18 cellular contexts compared by ENCODE assay signal in the genomic region with DNA sequence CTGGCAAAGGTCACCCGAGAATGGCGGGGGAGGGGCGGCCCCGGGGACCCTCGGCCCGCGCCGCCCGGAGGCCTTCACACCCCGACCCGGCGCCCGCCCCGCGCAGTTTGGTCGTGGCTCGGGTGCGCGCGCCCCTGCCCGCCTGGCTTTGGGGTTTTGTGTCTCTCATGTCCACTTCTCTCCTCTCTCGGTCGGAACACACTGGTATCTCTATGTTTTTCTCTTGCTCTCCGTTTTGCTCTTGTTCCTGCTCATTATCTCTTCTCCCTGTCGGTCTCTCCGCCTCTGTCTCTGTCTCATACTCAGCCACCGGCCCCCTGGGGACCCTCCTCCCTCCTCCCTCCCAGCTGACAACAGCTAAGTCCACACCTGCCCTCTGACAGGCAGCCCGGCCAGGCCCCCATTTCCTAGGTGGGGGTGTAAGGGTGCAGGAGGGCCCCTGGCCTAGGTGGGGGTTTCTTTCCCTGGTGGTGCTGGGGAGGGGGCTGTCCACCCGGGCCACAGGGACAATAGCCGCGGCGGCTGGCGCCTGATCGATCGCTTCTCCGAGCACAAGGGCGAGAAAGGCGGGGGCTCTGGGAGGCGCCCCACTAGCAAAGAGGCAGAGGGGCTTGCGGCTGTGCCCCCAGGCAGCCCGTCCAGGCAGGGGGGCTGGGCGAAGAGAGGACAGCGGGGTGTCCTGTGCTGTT. TPM values are rescaled to one million over a fixed set of nuclear protein-coding genes. Genes with fewer than 3 reads are reported as not detected.
DNase-seq lines count a peak whose midpoint lies in the region; ATAC-seq, FAIRE-seq and TF ChIP-seq lines count a peak whose summit lies in the region.
"Had no signal": no experiment of that assay in that cellular context is flagged by ENCODE, and none has a peak within 500 bp of the region (broad histone marks: within the 10 kb centered on the region; RNA-seq: fewer than 3 reads in every experiment).

No MANE protein-coding gene starts in this region.

- dilution Hi-C loops in endothelial cell of umbilical vein (cut with MboI; ENCODE audit: extremely low pct_ligation_motif_present, low sequenced_read_pairs): no loop called here

- intact Hi-C loops in endothelial cell of umbilical vein (cut with micrococcal nuclease) (no loop called here), Right ventricle myocardium superior (cut with DNase I) (no loop called here)

- peak overlapping the region; percentile 81 for H2BK15ac ChIP-seq in neuronal stem cell (ENCODE audit: low read length)
- H2BK15ac ChIP-seq in mesendoderm (replicated peaks; ENCODE audit: low read depth): no peak overlapping the region

- CTCF ChIA-PET in activated naive CD4-positive, alpha-beta T cell treated with anti-CD3 and anti-CD28 coated beads, Interleukin-2, amount 10 ng/mL, durations not matched to agents 7 days and 5 days (lab: Charles Lee): no interaction called here
- CTCF ChIA-PET in endothelial cell of umbilical vein (lab: Charles Lee): interaction anchor here (0.7 to 1.0 kb wide), 3 partner anchors 9 to 83 kb away, joined by 3 to 4 read pairs (median 3); no protein-coding TSS in a partner anchor

- H3K4me1 Mint-ChIP-seq in activated naive CD4-positive, alpha-beta T cell treated with anti-CD3 and anti-CD28 coated beads, Interleukin-2, amount 10 ng/mL, durations not matched to agents 7 days and 5 days: peaks cover 8% of the 10 kb centered on the region

- H3K27ac Mint-ChIP-seq in activated naive CD4-positive, alpha-beta T cell treated with anti-CD3 and anti-CD28 coated beads, Interleukin-2, amount 10 ng/mL, durations not matched to agents 7 days and 5 days: peak overlapping the region; percentile 53

- H3K4me2 ChIP-seq in endothelial cell of umbilical vein (ENCODE audit: insufficient read depth, low read length): no peak overlapping the region
- peak overlapping the region; percentile 54 for H3K4me2 ChIP-seq in neuronal stem cell (ENCODE audit: insufficient read depth, low read length, poor library complexity, severe bottlenecking)
- H3K4me2 ChIP-seq in mesendoderm (ENCODE audit: low read length): no peak overlapping the region

- H2BK5ac ChIP-seq in neuronal stem cell (ENCODE audit: low read length): peak overlapping the region; percentile 53
- no peak overlapping the region for H2BK5ac ChIP-seq in mesendoderm (ENCODE audit: low read length)

- no peak overlapping the region for H3K9ac ChIP-seq in HUES6 (ENCODE audit: low read length)
- no peak overlapping the region for H3K9ac ChIP-seq in endothelial cell of umbilical vein (replicated peaks; ENCODE audit: extremely low read depth, insufficient read depth, low read length)
- peak overlapping the region; percentile 2 for H3K9ac ChIP-seq in neuronal stem cell (ENCODE audit: low read depth, low read length, poor library complexity)
- H3K9ac ChIP-seq in mesendoderm (ENCODE audit: low read length): no peak overlapping the region

- no peaks in the 10 kb centered on the region for H3K36me3 Mint-ChIP-seq in activated naive CD4-positive, alpha-beta T cell treated with anti-CD3 and anti-CD28 coated beads, Interleukin-2, amount 10 ng/mL, durations not matched to agents 7 days and 5 days

- H3K27me3 Mint-ChIP-seq in activated naive CD4-positive, alpha-beta T cell treated with anti-CD3 and anti-CD28 coated beads, Interleukin-2, amount 10 ng/mL, durations not matched to agents 7 days and 5 days: peaks cover 91% of the 10 kb centered on the region

- H3K4ac ChIP-seq in neuronal stem cell (ENCODE audit: low read length): no peak overlapping the region
- H3K4ac ChIP-seq in mesendoderm (ENCODE audit: low read depth, low read length): no peak overlapping the region

- no CpG with 5 or more reads among the region's 43 CpGs for WGBS in neuronal stem cell (ENCODE audit: extremely low coverage in 2 of 2, insufficient read length in 2 of 2, insufficient replicate concordance in 1 of 2), 2 donors
- no CpG with 5 or more reads among the region's 43 CpGs for WGBS in mesendoderm (ENCODE audit: extremely low coverage, insufficient coverage, low lambda C conversion rate)

- peaks cover 2% of the 10 kb centered on the region for H3K79me1 ChIP-seq in neuronal stem cell (ENCODE audit: low read depth, low read length)
- no peaks in the 10 kb centered on the region for H3K79me1 ChIP-seq in mesendoderm (ENCODE audit: low read length)

- H3K14ac ChIP-seq in neuronal stem cell (ENCODE audit: low read length): peak overlapping the region; percentile 71

- no peak for FAIRE-seq in endothelial cell of umbilical vein (lab: Jason Lieb, UNC)
- FAIRE-seq: GM19239 had no signal

- peak overlapping the region; percentile 81 for H2AK5ac ChIP-seq in neuronal stem cell (ENCODE audit: low read depth, low read length)
- H2AK5ac ChIP-seq in mesendoderm (ENCODE audit: low read length): no peak overlapping the region

- H3K56ac ChIP-seq in mesendoderm (ENCODE audit: low read length): no peak overlapping the region

- TF ChIP-seq POLR2A in endothelial cell of umbilical vein (IDR thresholded peaks at IDR 0.05; ENCODE audit: low read depth, low read length): no peak

- H2BK120ac ChIP-seq in neuronal stem cell (ENCODE audit: low read depth, low read length) (no peak overlapping the region), mesendoderm (ENCODE audit: low read depth, low read length) (no peak overlapping the region)

- H3K9me1 ChIP-seq in endothelial cell of umbilical vein (replicated peaks; ENCODE audit: control insufficient read depth, extremely low read depth, insufficient read depth, low read length): no peaks in the 10 kb centered on the region

- no peak overlapping the region for H4K91ac ChIP-seq in neuronal stem cell (ENCODE audit: low read depth, low read length, poor library complexity)

- H4K8ac ChIP-seq in neuronal stem cell (ENCODE audit: low read depth, low read length) (no peak overlapping the region), mesendoderm (ENCODE audit: low read depth, low read length) (no peak overlapping the region)

- H3K4me1 ChIP-seq in HUES6 (ENCODE audit: control insufficient read depth, insufficient read depth, low read length) (peaks cover 15% of the 10 kb centered on the region), endothelial cell of umbilical vein (ENCODE audit: control insufficient read depth, extremely low read depth, insufficient read depth, low read length) (no peaks in the 10 kb centered on the region), neuronal stem cell (ENCODE audit: control insufficient read depth in 2 of 2, insufficient read depth in 1 of 2, low read depth in 1 of 2, low read length in 2 of 2) (peaks cover 6 to 14% of the 10 kb centered on the region in 2 donors), mesendoderm (ENCODE audit: control insufficient read depth, low read depth, low read length) (no peaks in the 10 kb centered on the region)

- POLR2A ChIA-PET in endothelial cell of umbilical vein (lab: Charles Lee): no interaction called here

- H3K27ac ChIP-seq in HUES6 (ENCODE audit: low read depth, low read length): no peak overlapping the region
- no peak overlapping the region for H3K27ac ChIP-seq in endothelial cell of umbilical vein (ENCODE audit: insufficient read depth, low read depth, low read length)
- no peak overlapping the region for H3K27ac ChIP-seq in neuronal stem cell (replicated peaks; ENCODE audit: low read length)
- no peak overlapping the region for H3K27ac ChIP-seq in mesendoderm (ENCODE audit: low read depth, low read length)
- H3K27ac ChIP-seq: right atrium auricular region, SK-N-MC had no signal

- H2BK12ac ChIP-seq in neuronal stem cell (ENCODE audit: low read length): no peak overlapping the region

- no peak overlapping the region for H4K5ac ChIP-seq in mesendoderm (ENCODE audit: low read length)

- H2AFZ ChIP-seq in endothelial cell of umbilical vein (ENCODE audit: low read depth, low read length): no peak overlapping the region
- H2AFZ ChIP-seq in neuronal stem cell (ENCODE audit: low read length): peak overlapping the region; percentile 79

- TF ChIP-seq CTCF in endothelial cell of umbilical vein (IDR thresholded peaks at IDR 0.05; ENCODE audit: extremely low read depth in 1 of 2, insufficient read depth in 1 of 2, low read depth in 1 of 2, low read length in 2 of 2): no peak

- no peaks in the 10 kb centered on the region for H3K79me2 ChIP-seq in endothelial cell of umbilical vein (ENCODE audit: control insufficient read depth, insufficient read depth, low read length)
- H3K79me2 ChIP-seq in mesendoderm (ENCODE audit: control insufficient read depth, insufficient read depth, low read length): no peaks in the 10 kb centered on the region

- H3K27me3 ChIP-seq in HUES6 (ENCODE audit: control insufficient read depth, insufficient read depth, low read length): peaks cover 99% of the 10 kb centered on the region
- H3K27me3 ChIP-seq in endothelial cell of umbilical vein (ENCODE audit: control insufficient read depth in 2 of 2, insufficient read depth in 2 of 2, low read length in 2 of 2): peaks cover 74 to 86% of the 10 kb centered on the region in 2 experiments
- H3K27me3 ChIP-seq in neuronal stem cell (ENCODE audit: control insufficient read depth in 3 of 3, insufficient read depth in 3 of 3, low read depth in 1 of 3, low read length in 3 of 3): peaks cover 85 to 100% (median 96%) of the 10 kb centered on the region in 3 experiments
- H3K27me3 ChIP-seq in mesendoderm (ENCODE audit: insufficient read depth, low read length, poor library complexity): peaks cover 90% of the 10 kb centered on the region

- H3K23ac ChIP-seq in neuronal stem cell (ENCODE audit: low read depth, low read length, poor library complexity) (peak overlapping the region; percentile 91), mesendoderm (ENCODE audit: low read length) (no peak overlapping the region)

- H3K4me3 ChIP-seq in HUES6 (ENCODE audit: low read depth, low read length): peak overlapping the region; percentile 34; the same call in 1 of the 2 replicates
- H3K4me3 ChIP-seq in endothelial cell of umbilical vein (replicated peaks in 1 of 3; ENCODE audit: insufficient read depth in 1 of 3, low read depth in 1 of 3, low read length in 3 of 3): no peak overlapping the region
- H3K4me3 ChIP-seq in neuronal stem cell (ENCODE audit: low read length in 2 of 2): no peak overlapping the region
- H3K4me3 ChIP-seq in mesendoderm (ENCODE audit: low read length): no peak overlapping the region
- H3K4me3 ChIP-seq: right atrium auricular region, SK-N-MC had no signal

- no peaks in the 10 kb centered on the region for H3K9me3 Mint-ChIP-seq in activated naive CD4-positive, alpha-beta T cell treated with anti-CD3 and anti-CD28 coated beads, Interleukin-2, amount 10 ng/mL, durations not matched to agents 7 days and 5 days

- ATAC-seq in Right ventricle myocardium superior (ENCODE audit: poor library complexity): no peak

- DNase-seq in activated naive CD4-positive, alpha-beta T cell treated with anti-CD3 and anti-CD28 coated beads, Interleukin-2, amount 10 ng/mL, durations not matched to agents 7 days and 5 days: no peak
- no peak for DNase-seq in activated naive CD4-positive, alpha-beta T cell treated with Interleukin-2 at 50 U/mL for 16 hours
- DNase-seq in endothelial cell of umbilical vein (ENCODE audit: low read depth, low spot score): no peak
- DNase-seq in neuronal stem cell (ENCODE audit: low spot score): no peak
- DNase-seq in Right ventricle myocardium superior: no peak
- no peak for DNase-seq in mesendoderm
- no peak for DNase-seq in NCI-H774 (lab: John Stamatoyannopoulos, UW)
- DNase-seq: caudate nucleus, DMS79 treated with DMSO at 0.1 percent for 48 hours, foreskin fibroblast, NCI-H146, NCI-H446, substantia nigra had no signal

- H3K4me3 Mint-ChIP-seq in activated naive CD4-positive, alpha-beta T cell treated with anti-CD3 and anti-CD28 coated beads, Interleukin-2, amount 10 ng/mL, durations not matched to agents 7 days and 5 days: peak overlapping the region; percentile 30

- no peaks in the 10 kb centered on the region for H4K20me1 ChIP-seq in endothelial cell of umbilical vein (replicated peaks; ENCODE audit: control insufficient read depth, extremely low read depth, insufficient read depth, low read length)

- BruUV-seq in endothelial cell of umbilical vein (replicated peaks; lab: Mats Ljungman, UMichigan): no TSS peak

- peak overlapping the region; percentile 83 for H3K18ac ChIP-seq in neuronal stem cell (ENCODE audit: low read length)
- H3K18ac ChIP-seq in mesendoderm (ENCODE audit: low read length): no peak overlapping the region

- H3K9me3 ChIP-seq in HUES6 (ENCODE audit: control insufficient read depth, insufficient read depth, low read depth, low read length) (no peaks in the 10 kb centered on the region), endothelial cell of umbilical vein (replicated peaks; ENCODE audit: control insufficient read depth, insufficient read depth, low read length) (no peaks in the 10 kb centered on the region), neuronal stem cell (replicated peaks in 1 of 2; ENCODE audit: control insufficient read depth in 2 of 2, insufficient read depth in 1 of 2, low read depth in 1 of 2, low read length in 2 of 2) (peaks cover 0 to 1% of the 10 kb centered on the region in 2 donors)
- H3K9me3 ChIP-seq: right atrium auricular region had no signal

- H3K36me3 ChIP-seq in HUES6 (ENCODE audit: control insufficient read depth, insufficient read depth, low read length) (no peaks in the 10 kb centered on the region), endothelial cell of umbilical vein (ENCODE audit: control insufficient read depth in 2 of 2, extremely low read depth in 1 of 2, insufficient read depth in 2 of 2, low read length in 2 of 2) (no peaks in the 10 kb centered on the region), neuronal stem cell (replicated peaks in 1 of 2; ENCODE audit: control insufficient read depth in 2 of 2, insufficient read depth in 2 of 2, low read length in 2 of 2) (no peaks in the 10 kb centered on the region), mesendoderm (ENCODE audit: control insufficient read depth, insufficient read depth, low read length) (no peaks in the 10 kb centered on the region)
- H3K36me3 ChIP-seq: right atrium auricular region had no signal

RNA-seq across cellular contexts. Expression of gene ONECUT3, which starts 2.3 kb away (rescaled TPM):
- total RNA-seq in endothelial cell of umbilical vein (not detected in 2 replicates), Right ventricle myocardium superior (not detected)
- not detected in 2 replicates for polyA plus RNA-seq in endothelial cell of umbilical vein
- not detected in 2 replicates for polyA plus RNA-seq in endothelial cell of umbilical vein (2011; cell fraction: cytosol; rRNA removed)
- polyA plus RNA-seq in endothelial cell of umbilical vein (2011; cell fraction: nucleus; rRNA removed): not detected in 2 replicates
- not detected in 2 replicates for polyA plus RNA-seq in endothelial cell of umbilical vein (2012)
- not detected in 2 replicates for polyA minus RNA-seq in endothelial cell of umbilical vein
- not detected for polyA minus RNA-seq in endothelial cell of umbilical vein (2011; cell fraction: cytosol; rRNA and poly(A)+ RNA removed)
- polyA minus RNA-seq in endothelial cell of umbilical vein (2011; cell fraction: nucleus; rRNA and poly(A)+ RNA removed): not detected in 2 replicates
- polyA plus RNA-seq in neuronal stem cell (2013, experiment 1 of 2): 0.03 TPM
- polyA plus RNA-seq in neuronal stem cell (2013, experiment 2 of 2): 0.01 TPM
- polyA plus RNA-seq in mesendoderm (2013, experiment 1 of 2): not detected
- polyA plus RNA-seq in mesendoderm (2013, experiment 2 of 2): not detected
- total RNA-seq: lower leg skin, right atrium auricular region had no signal

RNA-seq across cellular contexts. Expression of gene ATP8B3, which starts 56.5 kb away (rescaled TPM):
- 5.1 and 7.3 TPM in 2 replicates for total RNA-seq in endothelial cell of umbilical vein
- 1.1 and 1.4 TPM in 2 replicates for polyA plus RNA-seq in endothelial cell of umbilical vein
- polyA plus RNA-seq in endothelial cell of umbilical vein (2011; cell fraction: cytosol; rRNA removed): 0.97 and 1.1 TPM in 2 replicates
- 3.6 and 4.2 TPM in 2 replicates for polyA plus RNA-seq in endothelial cell of umbilical vein (2011; cell fraction: nucleus; rRNA removed)
- 0.91 and 1.3 TPM in 2 replicates for polyA plus RNA-seq in endothelial cell of umbilical vein (2012)
- 1.9 and 2.6 TPM in 2 replicates for polyA minus RNA-seq in endothelial cell of umbilical vein
- 6.5 TPM for polyA minus RNA-seq in endothelial cell of umbilical vein (2011; cell fraction: cytosol; rRNA and poly(A)+ RNA removed)
- 0.63 and 0.72 TPM in 2 replicates for polyA minus RNA-seq in endothelial cell of umbilical vein (2011; cell fraction: nucleus; rRNA and poly(A)+ RNA removed)
- 0.79 TPM for polyA plus RNA-seq in neuronal stem cell (2013, experiment 1 of 2)
- 0.80 TPM for polyA plus RNA-seq in neuronal stem cell (2013, experiment 2 of 2)
- total RNA-seq in Right ventricle myocardium superior: 0.46 TPM
- polyA plus RNA-seq in mesendoderm (2013, experiment 1 of 2): 0.20 TPM
- 0.20 TPM for polyA plus RNA-seq in mesendoderm (2013, experiment 2 of 2)
